ENCODE assay signal across 12 cellular contexts in the genomic region with DNA sequence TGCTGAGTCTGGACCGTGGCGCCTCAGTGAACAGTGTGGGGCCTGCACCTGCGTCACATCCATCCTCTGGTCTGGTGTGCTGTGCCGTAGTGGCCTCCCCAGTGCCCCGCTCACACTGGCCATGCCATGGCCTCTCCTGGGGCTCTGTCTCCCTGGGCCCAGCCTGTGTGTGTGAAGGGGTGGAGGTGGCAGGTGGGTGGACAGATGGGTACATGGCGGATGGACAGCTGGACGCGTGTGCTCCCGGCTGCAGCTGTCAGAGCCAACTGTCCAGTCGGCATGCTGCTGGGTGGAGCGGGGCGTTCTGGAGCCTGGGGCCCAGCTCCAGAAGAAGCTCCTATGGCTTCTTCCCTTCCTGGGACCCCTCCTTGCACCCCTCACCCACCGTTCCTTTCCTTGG.
"Had no signal": no experiment of that assay in that cellular context is flagged by ENCODE, and none has a peak within 500 bp of the region (broad histone marks: within the 10 kb centered on the region; RNA-seq: fewer than 3 reads in every experiment).

No MANE protein-coding gene starts in this region.

- H3K4me3 Mint-ChIP-seq: activated CD4-positive, alpha-beta memory T cell treated with anti-CD3 and anti-CD28 coated beads, Interleukin-2, amount 10 ng/mL, durations not matched to agents 7 days and 5 days; activated naive CD8-positive, alpha-beta T cell treated with anti-CD3 and anti-CD28 coated beads for 36 hours; activated T-cell treated with anti-CD3 and anti-CD28 coated beads, Interleukin-2, amount 50 U/mL, for 72 hours; T-helper 2 cell treated with Interferon-gamma antibody and Interleukin-4, amounts not matched to agents 5 μg/mL and 100 μg/mL, for 36 hours had no signal

- H3K27me3 ChIP-seq: ovary, thyroid gland had no signal

- DNase-seq: activated CD4-positive, alpha-beta memory T cell treated with anti-CD3 and anti-CD28 coated beads, Interleukin-2, amount 10 ng/mL, durations not matched to agents 7 days and 5 days; activated CD4-positive, CD25-positive, alpha-beta regulatory T cell treated with anti-CD3 and anti-CD28 coated beads, Interleukin-2, amount 50 U/mL, for 72 hours; activated gamma-delta T cell treated with Interleukin-2 at 50 U/mL for 16 hours; activated naive CD8-positive, alpha-beta T cell treated with anti-CD3 and anti-CD28 coated beads for 36 hours; activated T-cell treated with anti-CD3 and anti-CD28 coated beads, Interleukin-2, amount 50 U/mL, for 72 hours; aorta; left colon; ovary; SW 1271; thyroid gland had no signal

- H3K9me3 ChIP-seq: ovary, thyroid gland had no signal

- ATAC-seq: activated T-cell treated with anti-CD3 and anti-CD28 coated beads, Interleukin-2, amount 50 U/mL, for 72 hours; esophagus mucosa; left colon had no signal

- H3K27me3 Mint-ChIP-seq: activated CD4-positive, alpha-beta memory T cell treated with anti-CD3 and anti-CD28 coated beads, Interleukin-2, amount 10 ng/mL, durations not matched to agents 7 days and 5 days; activated naive CD8-positive, alpha-beta T cell treated with anti-CD3 and anti-CD28 coated beads for 36 hours had no signal

- H3K27ac Mint-ChIP-seq: activated CD4-positive, alpha-beta memory T cell treated with anti-CD3 and anti-CD28 coated beads, Interleukin-2, amount 10 ng/mL, durations not matched to agents 7 days and 5 days; activated naive CD8-positive, alpha-beta T cell treated with anti-CD3 and anti-CD28 coated beads for 36 hours; activated T-cell treated with anti-CD3 and anti-CD28 coated beads, Interleukin-2, amount 50 U/mL, for 72 hours; T-helper 2 cell treated with Interferon-gamma antibody and Interleukin-4, amounts not matched to agents 5 μg/mL and 100 μg/mL, for 36 hours had no signal

- H3K36me3 ChIP-seq: ovary, thyroid gland had no signal

- H3K4me1 Mint-ChIP-seq: activated CD4-positive, alpha-beta memory T cell treated with anti-CD3 and anti-CD28 coated beads, Interleukin-2, amount 10 ng/mL, durations not matched to agents 7 days and 5 days had no signal

- H3K4me3 ChIP-seq: ovary, thyroid gland had no signal

- H3K36me3 Mint-ChIP-seq: activated naive CD8-positive, alpha-beta T cell treated with anti-CD3 and anti-CD28 coated beads for 36 hours had no signal

- H3K9me3 Mint-ChIP-seq: activated CD4-positive, alpha-beta memory T cell treated with anti-CD3 and anti-CD28 coated beads, Interleukin-2, amount 10 ng/mL, durations not matched to agents 7 days and 5 days; activated naive CD8-positive, alpha-beta T cell treated with anti-CD3 and anti-CD28 coated beads for 36 hours; activated T-cell treated with anti-CD3 and anti-CD28 coated beads, Interleukin-2, amount 50 U/mL, for 72 hours; T-helper 2 cell treated with Interferon-gamma antibody and Interleukin-4, amounts not matched to agents 5 μg/mL and 100 μg/mL, for 36 hours had no signal
